1 cellular context compared by ENCODE assay signal in the genomic region with DNA sequence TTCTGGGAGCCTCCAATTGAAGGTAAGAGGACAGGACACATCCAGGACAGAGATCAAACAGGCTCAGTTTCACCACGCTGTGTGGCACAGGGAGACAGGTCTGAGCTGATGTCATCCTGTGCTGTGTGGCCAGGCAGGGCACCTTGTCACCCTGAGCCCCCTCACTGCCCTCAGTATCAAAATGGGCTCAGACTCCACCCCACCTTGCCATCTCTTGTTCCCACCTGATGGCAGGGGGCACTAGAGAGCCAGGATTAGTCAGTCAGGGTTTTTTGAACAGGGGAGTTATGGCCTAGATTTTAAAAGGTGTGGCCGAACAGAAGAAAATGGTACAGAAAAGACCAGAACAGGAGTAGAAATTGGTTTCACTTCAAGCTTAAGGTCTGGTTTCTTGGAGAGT.
TF ChIP-seq lines count a peak whose summit lies in the region.

No MANE protein-coding gene starts in this region.

TF ChIP-seq in GM12878, 131 proteins besides CTCF, POLR2A, EP300 and RAD21:
- TF ChIP-seq ZSCAN29 (IDR thresholded peaks at IDR 0.05): no peak
- TF ChIP-seq CUX1 (IDR thresholded peaks at IDR 0.05; ENCODE audit: insufficient replicate concordance, low read depth, low read length): no peak
- no peak for TF ChIP-seq SMAD1 (IDR thresholded peaks at IDR 0.05; ENCODE audit: low read depth, partially characterized antibody)
- TF ChIP-seq FOXK2 (IDR thresholded peaks at IDR 0.05): no peak
- TF ChIP-seq SMC3 (IDR thresholded peaks at IDR 0.05; ENCODE audit: borderline replicate concordance, low read length): peak; percentile 54; the same call in 1 of the 2 replicates
